ENCODE assay signal across 3 cellular contexts in the genomic region with DNA sequence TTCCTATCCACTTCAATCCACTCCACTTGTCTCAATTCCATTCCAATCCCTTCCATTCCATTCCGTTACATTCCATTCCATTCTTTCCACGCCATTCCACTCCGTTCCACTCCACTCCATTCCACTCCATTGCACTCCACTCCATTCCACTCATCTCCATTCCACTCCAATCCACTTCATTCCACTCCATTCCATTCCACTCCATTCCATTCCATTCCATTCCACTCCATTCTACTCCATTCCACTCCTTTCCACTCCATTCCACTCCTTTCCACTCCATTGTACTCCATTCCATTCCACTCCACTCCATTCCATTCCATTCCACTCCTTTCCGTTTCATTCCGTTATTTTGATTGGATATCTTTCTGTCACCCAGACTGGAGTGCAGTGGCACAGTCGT.
"Had no signal": no experiment of that assay in that cellular context is flagged by ENCODE, and none has a peak within 500 bp of the region (broad histone marks: within the 10 kb centered on the region; RNA-seq: fewer than 3 reads in every experiment).

No MANE protein-coding gene starts in this region.

- ATAC-seq: GM12878 had no signal

- H3K4me3 ChIP-seq: GM12878 had no signal

- DNase-seq: GDM1, GF-D8 had no signal
